8 cellular contexts compared by ENCODE assay signal in the genomic region with DNA sequence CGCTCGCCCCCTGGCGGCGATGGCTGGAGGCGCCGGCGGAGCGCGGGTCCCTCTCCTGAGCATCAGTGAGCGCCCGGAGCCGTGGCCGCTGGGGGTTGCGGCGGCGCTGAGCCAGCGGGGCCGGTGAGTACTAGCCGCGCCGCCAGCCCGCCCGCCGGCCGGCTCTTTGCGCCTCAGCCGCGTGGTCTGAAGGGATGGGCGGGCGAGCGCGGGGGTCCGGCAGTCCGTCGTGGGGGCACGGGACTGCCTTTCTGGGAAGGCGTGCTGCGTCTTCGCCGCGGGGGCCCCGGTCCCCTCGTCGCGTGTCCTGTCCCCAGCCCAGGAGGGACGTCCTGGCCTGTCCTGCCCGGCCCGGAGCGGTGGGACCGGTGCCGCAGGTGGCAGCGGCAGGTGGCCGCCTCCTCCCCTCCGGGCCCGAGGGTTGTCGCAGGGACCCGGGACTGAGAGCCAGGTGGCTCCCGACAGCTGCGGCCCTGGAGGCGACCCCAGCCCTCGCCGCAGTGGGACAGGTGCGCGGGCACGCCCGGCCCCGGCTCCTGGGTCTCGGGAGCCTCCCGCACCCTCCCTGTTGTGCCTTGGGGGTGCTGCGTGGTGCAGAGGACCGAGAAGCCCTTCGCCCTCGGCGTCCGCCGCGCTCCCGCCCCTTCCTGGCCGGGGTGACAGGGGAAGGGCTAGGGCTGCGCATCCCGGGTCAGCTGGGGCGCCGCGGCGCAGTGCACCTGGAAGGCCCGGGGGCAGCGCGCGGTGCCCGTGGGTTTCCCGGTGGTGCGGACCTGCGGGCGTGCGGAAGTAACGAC. TPM values are rescaled to one million over a fixed set of nuclear protein-coding genes. Genes with fewer than 3 reads are reported as not detected.
A peak's percentile ranks its signal among the peaks of the same experiment; 100 is the strongest.
DNase-seq lines count a peak whose midpoint lies in the region; ATAC-seq and TF ChIP-seq lines count a peak whose summit lies in the region.

TSS of gene SPECC1 (plus strand) at position 58 of the 797 bp plus-strand sequence. CDS start 87,293 bp downstream, outside the sequence.

- H3K27ac ChIP-seq in ectodermal cell (ENCODE audit: insufficient read depth, low read depth, low read length, poor library complexity, severe bottlenecking) (no peak within 1 kb of the TSS), mesenchymal stem cell (ENCODE audit: low read length, poor library complexity, severe bottlenecking) (no peak within 1 kb of the TSS)

- H3K14ac ChIP-seq in mesenchymal stem cell (ENCODE audit: low read length in 2 of 2) = no peak within 1 kb of the TSS

- peaks cover 27% of the 10 kb centered on the region for H3K27me3 Mint-ChIP-seq in activated CD4-positive, alpha-beta memory T cell treated with anti-CD3 and anti-CD28 coated beads for 36 hours

- H2AFZ ChIP-seq in mesenchymal stem cell (ENCODE audit: low read depth, low read length) = peak within 1 kb of the TSS; percentile 73

- no peaks in the 10 kb centered on the region for H3K36me3 Mint-ChIP-seq in activated CD4-positive, alpha-beta memory T cell treated with anti-CD3 and anti-CD28 coated beads for 36 hours

- H2BK120ac ChIP-seq in mesenchymal stem cell (ENCODE audit: low read depth, low read length) = no peak within 1 kb of the TSS

- H3K23ac ChIP-seq in mesenchymal stem cell (ENCODE audit: low read length in 2 of 2) = no peak within 1 kb of the TSS

- ATAC-seq in GM19035 (IDR thresholded peaks at IDR 0.05; ENCODE audit: unreplicated experiment) = peak; percentile 94
- ATAC-seq in HG03342 (IDR thresholded peaks at IDR 0.05; ENCODE audit: unreplicated experiment) = peak; percentile 94

- no peak within 1 kb of the TSS for H2BK12ac ChIP-seq in mesenchymal stem cell (ENCODE audit: low read length in 2 of 2)

- intact Hi-C loops in activated CD4-positive, alpha-beta memory T cell treated with anti-CD3 and anti-CD28 coated beads for 36 hours (cut with micrococcal nuclease) = loop anchor here (1.0 to 5.0 kb wide), 3 partner anchors 31 to 148 kb away; no protein-coding TSS in a partner anchor

- H3K4me3 ChIP-seq in ectodermal cell (ENCODE audit: insufficient read depth, low read depth, low read length) = peak within 1 kb of the TSS; percentile 72
- peak within 1 kb of the TSS; percentile 52 to 90 for H3K4me3 ChIP-seq in mesenchymal stem cell (ENCODE audit: insufficient read depth in 1 of 2, low read depth in 1 of 2, low read length in 2 of 2)

- no peaks in the 10 kb centered on the region for H3K9me3 Mint-ChIP-seq in activated CD4-positive, alpha-beta memory T cell treated with anti-CD3 and anti-CD28 coated beads for 36 hours

- peaks cover 45% of the 10 kb centered on the region for H3K27me3 ChIP-seq in ectodermal cell (ENCODE audit: control insufficient read depth, insufficient read depth, low read length, poor library complexity, severe bottlenecking)
- H3K27me3 ChIP-seq in mesenchymal stem cell (ENCODE audit: control insufficient read depth in 1 of 2, insufficient read depth in 1 of 2, low read length in 2 of 2) = peaks cover 15% of the 10 kb centered on the region in 2 experiments

- POLR2A ChIA-PET in activated CD4-positive, alpha-beta memory T cell treated with anti-CD3 and anti-CD28 coated beads for 36 hours (lab: Charles Lee) = interaction anchor here (0.7 kb wide), 1 partner anchor 195 kb away, joined by 3 read pairs; no protein-coding TSS in a partner anchor

- H3K4ac ChIP-seq in mesenchymal stem cell (ENCODE audit: low read depth in 1 of 2, low read length in 2 of 2) = no peak within 1 kb of the TSS

- peak; percentile 48 for TF ChIP-seq CTCF in AG09319 (IDR thresholded peaks at IDR 0.05; ENCODE audit: low read depth, low read length)

- H3K36me3 ChIP-seq in ectodermal cell (ENCODE audit: control insufficient read depth, insufficient read depth, low read length) (no peaks in the 10 kb centered on the region), mesenchymal stem cell (ENCODE audit: control insufficient read depth in 1 of 2, insufficient read depth in 2 of 2, low read depth in 1 of 2, low read length in 2 of 2) (no peaks in the 10 kb centered on the region)

- CTCF ChIA-PET in activated CD4-positive, alpha-beta memory T cell treated with anti-CD3 and anti-CD28 coated beads for 36 hours (lab: Charles Lee) = interaction anchor here (0.5 to 6.3 kb wide), 26 partner anchors 9 to 647 kb away, joined by 3 to 71 read pairs (median 3); partner anchors contain the start of genes AKAP10 and B9D1

- 0 to 1% methylated on average over 96 of the region's 96 CpGs for WGBS in ectodermal cell, 2 experiments
- WGBS in mesenchymal stem cell = under 1% methylated on average over 75 of the region's 96 CpGs

- peak within 1 kb of the TSS; percentile 73 for H3K4me3 Mint-ChIP-seq in activated CD4-positive, alpha-beta memory T cell treated with anti-CD3 and anti-CD28 coated beads for 36 hours

- H4K91ac ChIP-seq in mesenchymal stem cell (ENCODE audit: low read length) = peak within 1 kb of the TSS; percentile 61

- H3K27ac Mint-ChIP-seq in activated CD4-positive, alpha-beta memory T cell treated with anti-CD3 and anti-CD28 coated beads for 36 hours = no peak within 1 kb of the TSS

- H4K8ac ChIP-seq in mesenchymal stem cell (ENCODE audit: low read length) = no peak within 1 kb of the TSS

- no peaks in the 10 kb centered on the region for H3K9me3 ChIP-seq in ectodermal cell (ENCODE audit: control insufficient read depth, low read length)
- H3K9me3 ChIP-seq in mesenchymal stem cell (ENCODE audit: control insufficient read depth, low read length) = no peaks in the 10 kb centered on the region

- no peak within 1 kb of the TSS for H3K18ac ChIP-seq in mesenchymal stem cell (ENCODE audit: low read depth in 1 of 2, low read length in 2 of 2)

- no peaks in the 10 kb centered on the region for H3K79me1 ChIP-seq in mesenchymal stem cell (replicated peaks; ENCODE audit: low read length, poor library complexity, severe bottlenecking)

- H2BK15ac ChIP-seq in mesenchymal stem cell (ENCODE audit: low read depth, poor library complexity, severe bottlenecking) = no peak within 1 kb of the TSS

- peak within 1 kb of the TSS; percentile 79 for H3K9ac ChIP-seq in mesenchymal stem cell (ENCODE audit: low read length)

- no peak within 1 kb of the TSS for H2AK5ac ChIP-seq in mesenchymal stem cell (ENCODE audit: low read length, severe bottlenecking)

- peak within 1 kb of the TSS; percentile 95 for H3K4me2 ChIP-seq in mesenchymal stem cell (ENCODE audit: low read length, poor library complexity, severe bottlenecking)

- H2BK5ac ChIP-seq in mesenchymal stem cell (ENCODE audit: low read depth, low read length, poor library complexity, severe bottlenecking) = no peak within 1 kb of the TSS

- DNase-seq in AG09319 (ENCODE audit: extremely low read depth, low read depth) (no peak), NCI-H69 (lab: John Stamatoyannopoulos, UW) (peak; percentile 88), mesenchymal stem cell (peak; percentile 52)
- DNase-seq in activated CD4-positive, alpha-beta memory T cell treated with anti-CD3 and anti-CD28 coated beads for 36 hours = peak; percentile 92
- peak; percentile 64 for DNase-seq in stimulated activated CD8-positive, alpha-beta memory T cell treated with anti-CD3 and anti-CD28 coated beads, Interleukin-15, amount 100 ng/mL, for 1 hour (ENCODE audit: low read depth)

- H3K4me1 ChIP-seq in ectodermal cell (ENCODE audit: control insufficient read depth, insufficient read depth, low read length) (no peaks in the 10 kb centered on the region), mesenchymal stem cell (ENCODE audit: control insufficient read depth, insufficient read depth, low read depth, low read length) (peaks cover 11% of the 10 kb centered on the region)

- peaks cover 11% of the 10 kb centered on the region for H3K4me1 Mint-ChIP-seq in activated CD4-positive, alpha-beta memory T cell treated with anti-CD3 and anti-CD28 coated beads for 36 hours (ENCODE audit: low read depth)

RNA-seq across cellular contexts. Expression of gene SPECC1, which starts in this region (rescaled TPM):
- total RNA-seq in activated CD4-positive, alpha-beta memory T cell treated with anti-CD3 and anti-CD28 coated beads for 36 hours = 10 to 100 TPM; 15.4 to 17.0 TPM
- 52.4 TPM for polyA plus RNA-seq in ectodermal cell (2013, experiment 1 of 4)
- polyA plus RNA-seq in ectodermal cell (2013, experiment 2 of 4) = 45.5 TPM
- polyA plus RNA-seq in ectodermal cell (2013, experiment 3 of 4) = 40.8 TPM
- 42.1 TPM for polyA plus RNA-seq in ectodermal cell (2013, experiment 4 of 4)
- polyA plus RNA-seq in mesenchymal stem cell (2013, experiment 1 of 2) = 34.2 TPM
- 31.5 TPM for polyA plus RNA-seq in mesenchymal stem cell (2013, experiment 2 of 2)
